Comparison of ENCODE assay signal across 15 cellular contexts in genomic region chr3:125624341-125624740, GRCh38. TPM values are rescaled to one million over a fixed set of nuclear protein-coding genes. Genes with fewer than 3 reads are reported as not detected.
A peak's percentile ranks its signal among the peaks of the same experiment; 100 is the strongest.
DNase-seq lines count a peak whose midpoint lies in the region; ATAC-seq and TF ChIP-seq lines count a peak whose summit lies in the region.
"Had no signal": no experiment of that assay in that cellular context is flagged by ENCODE, and none has a peak within 500 bp of the region (broad histone marks: within the 10 kb centered on the region; RNA-seq: fewer than 3 reads in every experiment).

No MANE protein-coding gene starts in this region.

- no peak overlapping the region for H2AK5ac ChIP-seq in mesendoderm (ENCODE audit: low read length)

- WGBS in mesendoderm (ENCODE audit: extremely low coverage, insufficient coverage, low lambda C conversion rate) = no CpG with 5 or more reads among the region's 5 CpGs
- 56 to 61% methylated on average over 5 of the region's 5 CpGs for WGBS in upper lobe of left lung, 2 donors

- no peaks in the 10 kb centered on the region for H3K9me3 ChIP-seq in upper lobe of left lung
- H3K9me3 ChIP-seq in HAP-1 = no peaks in the 10 kb centered on the region
- H3K9me3 ChIP-seq: SJCRH30 had no signal

- no peaks in the 10 kb centered on the region for H3K27me3 ChIP-seq in mesendoderm (ENCODE audit: insufficient read depth, low read length, poor library complexity)
- no peaks in the 10 kb centered on the region for H3K27me3 ChIP-seq in upper lobe of left lung
- no peaks in the 10 kb centered on the region for H3K27me3 ChIP-seq in HAP-1 (ENCODE audit: low read depth)
- H3K27me3 ChIP-seq: SJCRH30 had no signal

- no peak overlapping the region for H2BK15ac ChIP-seq in mesendoderm (replicated peaks; ENCODE audit: low read depth)

- no peak overlapping the region for H2BK120ac ChIP-seq in mesendoderm (ENCODE audit: low read depth, low read length)

- H3K23ac ChIP-seq in mesendoderm (ENCODE audit: low read length) = no peak overlapping the region

- H3K4me3 ChIP-seq in mesendoderm (ENCODE audit: low read length) (no peak overlapping the region), upper lobe of left lung (no peak overlapping the region), HAP-1 (no peak overlapping the region), foreskin fibroblast (ENCODE audit: low read depth in 1 of 2, low read length in 2 of 2) (no peak overlapping the region)
- H3K4me3 ChIP-seq: PC-9, SJCRH30 had no signal

- no peak overlapping the region for H3K18ac ChIP-seq in mesendoderm (ENCODE audit: low read length)

- ATAC-seq in upper lobe of left lung (ENCODE audit: low FRiP score in 2 of 2) = peak in 1 of 2 donors; percentile 5
- ATAC-seq in GM21367 (IDR thresholded peaks at IDR 0.05; ENCODE audit: unreplicated experiment) = no peak

- no peak overlapping the region for H2BK5ac ChIP-seq in mesendoderm (ENCODE audit: low read length)

- H3K9ac ChIP-seq in mesendoderm (ENCODE audit: low read length) = no peak overlapping the region

- H3K36me3 ChIP-seq in mesendoderm (ENCODE audit: control insufficient read depth, insufficient read depth, low read length) = no peaks in the 10 kb centered on the region
- H3K36me3 ChIP-seq in upper lobe of left lung = no peaks in the 10 kb centered on the region
- no peaks in the 10 kb centered on the region for H3K36me3 ChIP-seq in HAP-1 (replicated peaks)
- H3K36me3 ChIP-seq: SJCRH30 had no signal

- POLR2A ChIA-PET in HEK293T (lab: Yijun Ruan, JAX) = no interaction called here

- DNase-seq in HEK293T (ENCODE audit: extremely low spot score) (no peak), amniotic epithelial cell (ENCODE audit: low read depth) (peak; percentile 57), mesendoderm (peak; percentile 58), upper lobe of left lung (no peak), HAP-1 (ENCODE audit: low spot score in 2 of 2) (no peak), foreskin fibroblast (no peak)
- DNase-seq: ACHN, COR-L47, NCI-H1417, NCI-H1930, NCI-H2171, NCI-H748 treated with DMSO at 0.1 percent for 48 hours, SJCRH30 had no signal

- TF ChIP-seq CTCF in upper lobe of left lung (IDR thresholded peaks at IDR 0.05) = no peak
- no peak for TF ChIP-seq CTCF in foreskin fibroblast (IDR thresholded peaks at IDR 0.05; ENCODE audit: low read depth, low read length)

- TF ChIP-seq EP300 in upper lobe of left lung (IDR thresholded peaks at IDR 0.05) = peak in 1 of 4 donors; percentile 60

- H3K4me1 ChIP-seq in mesendoderm (ENCODE audit: control insufficient read depth, low read depth, low read length) = no peaks in the 10 kb centered on the region
- peaks cover 0 to 15% (median 4%) of the 10 kb centered on the region in 4 donors for H3K4me1 ChIP-seq in upper lobe of left lung
- no peaks in the 10 kb centered on the region for H3K4me1 ChIP-seq in HAP-1
- H3K4me1 ChIP-seq: SJCRH30 had no signal

- in situ Hi-C loops in HAP-1 (cut with MboI; ENCODE audit: low sequenced_read_pairs) = no loop called here

- H3K27ac ChIP-seq in mesendoderm (ENCODE audit: low read depth, low read length) (no peak overlapping the region), upper lobe of left lung (peak overlapping the region; percentile 48 to 81 (median 63))
- H3K27ac ChIP-seq: PC-9, SJCRH30 had no signal

- no peak overlapping the region for H4K8ac ChIP-seq in mesendoderm (ENCODE audit: low read depth, low read length)

- H3K4ac ChIP-seq in mesendoderm (ENCODE audit: low read depth, low read length) = no peak overlapping the region

- no peaks in the 10 kb centered on the region for H3K79me2 ChIP-seq in mesendoderm (ENCODE audit: control insufficient read depth, insufficient read depth, low read length)

- no peak overlapping the region for H3K4me2 ChIP-seq in mesendoderm (ENCODE audit: low read length)
- H3K4me2 ChIP-seq: PC-9 had no signal

- TF ChIP-seq POLR2A in upper lobe of left lung (IDR thresholded peaks at IDR 0.05) = no peak

- H3K79me1 ChIP-seq in mesendoderm (ENCODE audit: low read length) = no peaks in the 10 kb centered on the region

- H3K56ac ChIP-seq in mesendoderm (ENCODE audit: low read length) = no peak overlapping the region

- H4K5ac ChIP-seq in mesendoderm (ENCODE audit: low read length) = no peak overlapping the region

- CTCF ChIA-PET in HEK293T (lab: Yijun Ruan, JAX) = interaction anchor here (1.2 kb wide), 1 partner anchor 25 kb away, joined by 7 read pairs; no protein-coding TSS in a partner anchor

TF ChIP-seq in HEK293T, 16 proteins besides CTCF, POLR2A, EP300 and RAD21:
- no peak for TF ChIP-seq FOXM1 (IDR thresholded peaks at IDR 0.05; ENCODE audit: borderline replicate concordance)
- no peak for TF ChIP-seq LEF1 (IDR thresholded peaks at IDR 0.05; ENCODE audit: borderline replicate concordance)
- no peak for TF ChIP-seq SUZ12 (IDR thresholded peaks at IDR 0.05)
- TF ChIP-seq ZNF384 (IDR thresholded peaks at IDR 0.05) = 0 out of 2 replicates have a peak, but pooled peaks have one; percentile 33

RNA-seq across cellular contexts. Expression of gene OSBPL11, which starts 29.0 kb away (rescaled TPM):
- polyA plus RNA-seq in mesendoderm (2013, experiment 1 of 2) = 13.7 TPM
- polyA plus RNA-seq in mesendoderm (2013, experiment 2 of 2) = 14.6 TPM
- 10 to 100 TPM; 11.5 to 26.1 (median 21.9) TPM for total RNA-seq in upper lobe of left lung

Comparison
In these comparisons a context has a peak if more than half of its experiments do, and no peak if none do; other contexts are left out.
1. DNase-seq: peak in amniotic epithelial cell (single experiment) and mesendoderm (single experiment); none in HEK293T (single experiment), upper lobe of left lung (0 of 2), HAP-1 (0 of 2) and foreskin fibroblast (0 of 2).